10 cellular contexts compared by ENCODE assay signal in the genomic region with DNA sequence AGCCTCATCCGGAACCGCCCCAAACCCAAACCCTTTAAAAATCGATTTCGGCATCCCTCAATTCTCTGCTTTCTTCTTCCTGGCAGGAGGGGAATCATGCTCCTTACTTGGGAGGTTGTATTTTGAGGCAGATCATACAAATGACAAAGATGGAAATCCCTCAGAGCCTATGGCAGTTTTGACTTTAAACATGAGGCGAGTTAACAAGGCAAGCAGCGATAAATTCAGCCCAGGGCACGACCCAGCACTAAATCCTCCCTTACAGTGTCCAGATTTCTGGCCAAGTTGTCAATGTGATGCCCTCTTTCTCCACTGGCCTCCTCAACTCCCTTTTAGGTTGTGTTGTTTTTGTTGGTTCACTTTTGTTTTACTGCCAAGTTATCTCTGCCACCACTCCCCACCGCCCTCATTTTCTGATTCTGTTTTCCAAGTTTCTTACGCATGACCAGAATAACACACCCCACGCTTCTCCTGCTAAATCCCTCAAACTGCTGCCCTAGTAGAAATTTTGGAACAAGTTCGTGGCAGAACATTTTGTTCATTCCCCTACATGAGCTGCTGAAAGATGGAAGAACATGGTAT.
A peak's percentile ranks its signal among the peaks of the same experiment; 100 is the strongest.
DNase-seq lines count a peak whose midpoint lies in the region; ATAC-seq, FAIRE-seq and TF ChIP-seq lines count a peak whose summit lies in the region.
"Had no signal": no experiment of that assay in that cellular context is flagged by ENCODE, and none has a peak within 500 bp of the region (broad histone marks: within the 10 kb centered on the region; RNA-seq: fewer than 3 reads in every experiment).

No MANE protein-coding gene starts in this region.

- H3K27me3 Mint-ChIP-seq in natural killer cell treated with Interleukin-12 subunit alpha and Interleukin-12 subunit beta and Interleukin-15 and Interleukin-18, amount 100 ng/mL, for 72 hours = peaks cover 0 to 2% of the 10 kb centered on the region in 2 donors

- H3K9ac ChIP-seq in liver (ENCODE audit: low read depth in 1 of 2, low read length in 2 of 2) = peak overlapping the region in 1 of 2 donors; percentile 51
- H3K9ac ChIP-seq in HepG2 (ENCODE audit: insufficient read depth, low read depth, low read length) = no peak overlapping the region
- no peak overlapping the region for H3K9ac ChIP-seq in fibroblast of lung (ENCODE audit: insufficient read depth, low read length)
- H3K9ac ChIP-seq: BLaER1 treated with 17β-estradiol and CSF1 and Interleukin-3, amounts not matched to agents 10 nM and 100 nM had no signal

- H2AFZ ChIP-seq in HepG2 (ENCODE audit: low read length) (no peak overlapping the region), fibroblast of lung (ENCODE audit: low read length) (no peak overlapping the region)

- FAIRE-seq in HepG2 (lab: Jason Lieb, UNC) = no peak

- H3K4me3 ChIP-seq in liver (ENCODE audit: low read depth in 1 of 3, low read length in 3 of 3) (peak overlapping the region; percentile 67 to 82 (median 68)), HepG2 (replicated peaks in 1 of 3; ENCODE audit: insufficient read depth in 1 of 3, low read depth in 2 of 3, low read length in 3 of 3) (no peak overlapping the region), fibroblast of lung (replicated peaks in 1 of 4; ENCODE audit: control extremely low read depth in 1 of 4, insufficient read depth in 1 of 4, low read depth in 3 of 4, low read length in 4 of 4) (peak overlapping the region in 2 of 4 experiments; percentile 53 to 55), aorta (ENCODE audit: low read length in 2 of 2) (peak overlapping the region; percentile 0 to 48)
- H3K4me3 ChIP-seq: BLaER1 treated with 17β-estradiol and CSF1 and Interleukin-3, amounts not matched to agents 10 nM and 100 nM had no signal

- peaks cover 5% of the 10 kb centered on the region for H3K36me3 Mint-ChIP-seq in natural killer cell treated with Interleukin-12 subunit alpha and Interleukin-12 subunit beta and Interleukin-15 and Interleukin-18, amount 100 ng/mL, for 72 hours

- intact Hi-C loops in HepG2 (cut with micrococcal nuclease; ENCODE audit: unreplicated experiment) = no loop called here
- intact Hi-C loops in aorta (cut with DNase I) = loop anchor here (2.0 to 5.0 kb wide), 7 partner anchors 73 to 209 kb away; no protein-coding TSS in a partner anchor

- no peaks in the 10 kb centered on the region for H3K79me2 ChIP-seq in HepG2 (ENCODE audit: insufficient read depth, low read length)
- no peaks in the 10 kb centered on the region for H3K79me2 ChIP-seq in fibroblast of lung (ENCODE audit: control insufficient read depth, insufficient read depth, low read length)

- peak overlapping the region; percentile 86 for H3K4me3 Mint-ChIP-seq in natural killer cell treated with Interleukin-12 subunit alpha and Interleukin-12 subunit beta and Interleukin-15 and Interleukin-18, amount 100 ng/mL, for 72 hours

- no peaks in the 10 kb centered on the region for H3K36me3 ChIP-seq in liver (ENCODE audit: control insufficient read depth in 4 of 4, insufficient read depth in 3 of 4, low read depth in 1 of 4, low read length in 3 of 4)
- H3K36me3 ChIP-seq in HepG2 (replicated peaks in 1 of 2; ENCODE audit: control insufficient read depth in 1 of 2, insufficient read depth in 2 of 2, low read length in 2 of 2) = no peaks in the 10 kb centered on the region
- no peaks in the 10 kb centered on the region for H3K36me3 ChIP-seq in fibroblast of lung (ENCODE audit: control insufficient read depth, insufficient read depth, low read length)
- no peaks in the 10 kb centered on the region for H3K36me3 ChIP-seq in aorta (ENCODE audit: control insufficient read depth in 1 of 2, insufficient read depth in 2 of 2, low read length in 1 of 2)
- H3K36me3 ChIP-seq: BLaER1 treated with 17β-estradiol and CSF1 and Interleukin-3, amounts not matched to agents 10 nM and 100 nM had no signal

- TF ChIP-seq POLR2A in HepG2 (IDR thresholded peaks at IDR 0.05; ENCODE audit: insufficient read depth in 1 of 2, low read depth in 2 of 2, low read length in 2 of 2) = no peak

- TF ChIP-seq EP300 in HepG2 (IDR thresholded peaks at IDR 0.05; ENCODE audit: low read depth in 2 of 2, low read length in 2 of 2) = no peak
- TF ChIP-seq EP300 in HepG2 (CRISPR knock-in tag; IDR thresholded peaks at IDR 0.05; ENCODE audit: borderline replicate concordance) = no peak

- H3K9me3 ChIP-seq in liver (ENCODE audit: control insufficient read depth in 4 of 4, low read length in 3 of 4) (no peaks in the 10 kb centered on the region), HepG2 (ENCODE audit: low read length) (no peaks in the 10 kb centered on the region), fibroblast of lung (ENCODE audit: control insufficient read depth, insufficient read depth, low read depth, low read length) (no peaks in the 10 kb centered on the region), aorta (ENCODE audit: control insufficient read depth, low read length) (no peaks in the 10 kb centered on the region)

- TF ChIP-seq RAD21 in liver (IDR thresholded peaks at IDR 0.05) (no peak), HepG2 (CRISPR knock-in tag; IDR thresholded peaks at IDR 0.05) (no peak)

- H3K9me3 Mint-ChIP-seq in natural killer cell treated with Interleukin-12 subunit alpha and Interleukin-12 subunit beta and Interleukin-15 and Interleukin-18, amount 100 ng/mL, for 72 hours = peaks cover 4% of the 10 kb centered on the region

- in situ Hi-C loops in HepG2 (cut with HindIII; ENCODE audit: extremely low pct_ligation_motif_present, low pct_unique_long_range_greater_than_20kb) = no loop called here

- no peaks in the 10 kb centered on the region for H3K27me3 ChIP-seq in liver (ENCODE audit: control insufficient read depth in 4 of 4, insufficient read depth in 4 of 4, low read length in 3 of 4)
- peaks cover 0 to 37% of the 10 kb centered on the region in 2 experiments; a peak in 1 of 5 replicates for H3K27me3 ChIP-seq in HepG2 (ENCODE audit: control insufficient read depth in 1 of 2, insufficient read depth in 2 of 2, low read length in 2 of 2)
- peaks cover 4% of the 10 kb centered on the region for H3K27me3 ChIP-seq in fibroblast of lung (ENCODE audit: control insufficient read depth, insufficient read depth, low read length)
- H3K27me3 ChIP-seq in aorta (ENCODE audit: control insufficient read depth in 1 of 2, insufficient read depth in 2 of 2, low read length in 1 of 2) = no peaks in the 10 kb centered on the region

- POLR2A ChIA-PET in HepG2 (lab: Yijun Ruan, JAX) = no interaction called here

- H3K27ac ChIP-seq in liver (ENCODE audit: low read depth in 1 of 2, low read length in 2 of 2) (peak overlapping the region; percentile 79 to 87), HepG2 (ENCODE audit: extremely low read length, insufficient read depth, low read length) (no peak overlapping the region), fibroblast of lung (ENCODE audit: insufficient read depth, low read length) (no peak overlapping the region), aorta (ENCODE audit: low read depth in 1 of 2, low read length in 2 of 2) (peak overlapping the region; percentile 67 to 99)
- H3K27ac ChIP-seq: BLaER1 treated with 17β-estradiol and CSF1 and Interleukin-3, amounts not matched to agents 10 nM and 100 nM had no signal

- no peak overlapping the region for H3K4me2 ChIP-seq in HepG2 (ENCODE audit: low read depth, low read length)
- H3K4me2 ChIP-seq in fibroblast of lung (ENCODE audit: extremely low read depth, insufficient read depth, low read length) = peak overlapping the region; percentile 29
- H3K4me2 ChIP-seq: BLaER1 treated with 17β-estradiol and CSF1 and Interleukin-3, amounts not matched to agents 10 nM and 100 nM had no signal

- peak overlapping the region; percentile 70 to 80 for H3K27ac Mint-ChIP-seq in natural killer cell treated with Interleukin-12 subunit alpha and Interleukin-12 subunit beta and Interleukin-15 and Interleukin-18, amount 100 ng/mL, for 72 hours

- CTCF ChIA-PET in HepG2 (lab: Yijun Ruan, JAX; ENCODE audit: low intra/inter-chr PET ratio, low total read pairs) = no interaction called here

- no TSS peak for BruUV-seq in HepG2 (replicated peaks; lab: Mats Ljungman, UMichigan)

- no peaks in the 10 kb centered on the region for H4K20me1 ChIP-seq in HepG2 (ENCODE audit: insufficient read depth, low read length)
- H4K20me1 ChIP-seq in fibroblast of lung (ENCODE audit: control insufficient read depth, extremely low read depth, insufficient read depth, low read length) = no peaks in the 10 kb centered on the region
- H4K20me1 ChIP-seq: BLaER1 treated with 17β-estradiol and CSF1 and Interleukin-3, amounts not matched to agents 10 nM and 100 nM had no signal

- peaks cover 43 to 51% of the 10 kb centered on the region in 2 donors for H3K4me1 Mint-ChIP-seq in natural killer cell treated with Interleukin-12 subunit alpha and Interleukin-12 subunit beta and Interleukin-15 and Interleukin-18, amount 100 ng/mL, for 72 hours (ENCODE audit: low read depth in 2 of 2)

- WGBS in liver = 62% methylated on average over 11 of the region's 11 CpGs
- 72% methylated on average over 11 of the region's 11 CpGs for WGBS in HepG2 (ENCODE audit: low lambda C conversion rate)
- 2 to 3% methylated on average over 11 of the region's 11 CpGs for WGBS in aorta, 2 donors

- TF ChIP-seq CTCF in liver (IDR thresholded peaks at IDR 0.05; ENCODE audit: low read depth, low read length, missing input control) (no peak), HepG2 (CRISPR knock-in tag; IDR thresholded peaks at IDR 0.05) (no peak), fibroblast of lung (conservative IDR thresholded peaks at IDR 0.05 in 1 of 2, IDR thresholded peaks at IDR 0.05 in 1 of 2; ENCODE audit: low read depth in 1 of 2, low read length in 2 of 2) (no peak)

- DNase-seq in HepG2 (ENCODE audit: low spot score) (no peak), fibroblast of lung (ENCODE audit: low read depth in 2 of 2) (peak; percentile 16 to 62), aorta (no peak), NCI-H1694 treated with DMSO at 0.1 percent for 48 hours (lab: John Stamatoyannopoulos, UW) (no peak)
- DNase-seq in natural killer cell treated with Interleukin-12 subunit alpha and Interleukin-12 subunit beta and Interleukin-15 and Interleukin-18, amount 100 ng/mL, for 72 hours (ENCODE audit: low spot score) = no peak
- DNase-seq: NCI-H2081 treated with DMSO at 0.1 percent for 48 hours had no signal

- ATAC-seq in HepG2 (no peak), aorta (ENCODE audit: low FRiP score) (peak; percentile 60), HG03108 (IDR thresholded peaks at IDR 0.05; ENCODE audit: unreplicated experiment) (no peak), GM19324 (IDR thresholded peaks at IDR 0.05; ENCODE audit: low FRiP score, unreplicated experiment) (no peak)
- no peak for ATAC-seq in natural killer cell treated with Interleukin-12 subunit alpha and Interleukin-12 subunit beta and Interleukin-15 and Interleukin-18, amount 100 ng/mL, for 72 hours

- H3K4me1 ChIP-seq in liver (ENCODE audit: control insufficient read depth in 4 of 4, insufficient read depth in 4 of 4, low read length in 3 of 4) (peaks cover 8 to 38% (median 25%) of the 10 kb centered on the region in 4 donors), HepG2 (ENCODE audit: insufficient read depth, low read length) (peaks cover 16% of the 10 kb centered on the region; the same call in 1 of the 2 replicates), fibroblast of lung (ENCODE audit: control insufficient read depth, extremely low read depth, insufficient read depth, low read length) (peaks cover 3% of the 10 kb centered on the region), aorta (ENCODE audit: control insufficient read depth in 1 of 2, insufficient read depth in 2 of 2, low read length in 2 of 2) (peaks cover 0 to 2% of the 10 kb centered on the region in 2 donors)

Comparison
In these comparisons a context has a peak if more than half of its experiments do, and no peak if none do; other contexts are left out.
1. H3K27ac ChIP-seq: peak in liver (2 of 2) and aorta (2 of 2); none in HepG2 (single experiment) and fibroblast of lung (single experiment).
2. H3K4me3 ChIP-seq: peak in liver (3 of 3) and aorta (2 of 2); none in HepG2 (0 of 3).
3. DNase-seq: peak in fibroblast of lung (2 of 2); none in HepG2 (single experiment), natural killer cell treated with Interleukin-12 subunit alpha and Interleukin-12 subunit beta and Interleukin-15 and Interleukin-18, amount 100 ng/mL, for 72 hours (single experiment), aorta (0 of 2) and NCI-H1694 treated with DMSO at 0.1 percent for 48 hours (single experiment).